In genomic region chr1:156099282-156099681, GRCh38 we compare ENCODE assay signal across 17 cellular contexts. TPM values are rescaled to one million over a fixed set of nuclear protein-coding genes. Genes with fewer than 3 reads are reported as not detected.
"Had no signal": no experiment of that assay in that cellular context is flagged by ENCODE, and none has a peak within 500 bp of the region (broad histone marks: within the 10 kb centered on the region; RNA-seq: fewer than 3 reads in every experiment).

No MANE protein-coding gene starts in this region.

- H3K4me3 Mint-ChIP-seq: activated CD8-positive, alpha-beta T cell treated with anti-CD3 and anti-CD28 coated beads for 36 hours; neural crest cell had no signal

- H3K9me3 Mint-ChIP-seq: activated CD8-positive, alpha-beta T cell treated with anti-CD3 and anti-CD28 coated beads for 36 hours; neural crest cell had no signal

- H3K27me3 ChIP-seq: cardiac muscle cell, heart left ventricle, transverse colon had no signal

- H3K4me3 ChIP-seq: cardiac muscle cell, heart left ventricle, left ventricle myocardium inferior, transverse colon had no signal

- ATAC-seq: activated CD8-positive, alpha-beta T cell treated with anti-CD3 and anti-CD28 coated beads for 36 hours; heart left ventricle had no signal

- H3K9me3 ChIP-seq: heart left ventricle, left ventricle myocardium inferior, transverse colon had no signal

- H3K36me3 ChIP-seq: cardiac muscle cell, heart left ventricle, left ventricle myocardium inferior, transverse colon had no signal

- DNase-seq: activated CD8-positive, alpha-beta memory T cell treated with anti-CD3 and anti-CD28 coated beads, Interleukin-2, amount 50 U/mL, for 48 hours; activated CD8-positive, alpha-beta T cell treated with anti-CD3 and anti-CD28 coated beads for 36 hours; activated naive CD4-positive, alpha-beta T cell; heart left ventricle; kidney; left ventricle myocardium inferior; mesenchymal stem cell; retina; T-helper 2 cell; transverse colon had no signal

- H3K27ac ChIP-seq: cardiac muscle cell, heart left ventricle, left ventricle myocardium inferior, parathyroid adenoma had no signal

RNA-seq across cellular contexts. Expression of gene RAB25, which starts 38.3 kb away (rescaled TPM):
- total RNA-seq: endothelial cell of umbilical vein, frontal cortex, heart left ventricle, left ventricle myocardium inferior, neural crest cell, skeletal muscle tissue, subcutaneous adipose tissue had no signal
- polyA plus RNA-seq: endothelial cell of umbilical vein had no signal
